8 cellular contexts compared by ENCODE assay signal in genomic region chr11:29159552-29160465, GRCh38.
A peak's percentile ranks its signal among the peaks of the same experiment; 100 is the strongest.
DNase-seq lines count a peak whose midpoint lies in the region; ATAC-seq and TF ChIP-seq lines count a peak whose summit lies in the region.

No MANE protein-coding gene starts in this region.

- H3K27ac ChIP-seq in RWPE1, result no peak overlapping the region

- DNase-seq in SIG-M5 treated with dmso at 0.1 percent for 504 hours (lab: John Stamatoyannopoulos, UW; ENCODE audit: unreplicated experiment), result peak; percentile 36
- DNase-seq in SIG-M5 (lab: John Stamatoyannopoulos, UW), result no peak
- peak; percentile 17 for DNase-seq in Jurkat, Clone E6-1 (ENCODE audit: low read depth, low spot score)
- peak; percentile 64 for DNase-seq in RWPE1 (ENCODE audit: low spot score)
- peak; percentile 87 for DNase-seq in fibroblast of peridontal ligament (ENCODE audit: extremely low read depth)
- DNase-seq in retinal pigment epithelial cell (ENCODE audit: low read depth), result peak; percentile 34
- no peak for DNase-seq in effector CD8-positive, alpha-beta T cell (lab: John Stamatoyannopoulos, UW)

- peak; percentile 76 for TF ChIP-seq CTCF in RWPE1 (conservative IDR thresholded peaks at IDR 0.05; ENCODE audit: low read depth)
- TF ChIP-seq CTCF in retinal pigment epithelial cell (conservative IDR thresholded peaks at IDR 0.05; ENCODE audit: low read depth, low read length), result peak; percentile 83

- CTCF ChIA-PET in RWPE1 (lab: Yijun Ruan, JAX), result interaction anchor here (0.5 to 1.7 kb wide), 10 partner anchors 12 to 1465 kb away, joined by 3 to 12 read pairs (median 4); no protein-coding TSS in a partner anchor

- POLR2A ChIA-PET in RWPE1 (lab: Yijun Ruan, JAX; ENCODE audit: low non-redundant PET), result no interaction called here

- no peak overlapping the region for H3K4me3 ChIP-seq in Jurkat, Clone E6-1 (ENCODE audit: low read length)
- H3K4me3 ChIP-seq in retinal pigment epithelial cell (ENCODE audit: low read length), result no peak overlapping the region

- peak; percentile 72 for ATAC-seq in GM21723 (IDR thresholded peaks at IDR 0.05; ENCODE audit: unreplicated experiment)

Comparison
In these comparisons a context has a peak if more than half of its experiments do, and no peak if none do; other contexts are left out.
1. DNase-seq: peak in SIG-M5 treated with dmso at 0.1 percent for 504 hours (single experiment), Jurkat, Clone E6-1 (single experiment), RWPE1 (single experiment), fibroblast of peridontal ligament (single experiment) and retinal pigment epithelial cell (single experiment); none in SIG-M5 (single experiment) and effector CD8-positive, alpha-beta T cell (single experiment).